ENCODE assay signal across 9 cellular contexts in the genomic region with DNA sequence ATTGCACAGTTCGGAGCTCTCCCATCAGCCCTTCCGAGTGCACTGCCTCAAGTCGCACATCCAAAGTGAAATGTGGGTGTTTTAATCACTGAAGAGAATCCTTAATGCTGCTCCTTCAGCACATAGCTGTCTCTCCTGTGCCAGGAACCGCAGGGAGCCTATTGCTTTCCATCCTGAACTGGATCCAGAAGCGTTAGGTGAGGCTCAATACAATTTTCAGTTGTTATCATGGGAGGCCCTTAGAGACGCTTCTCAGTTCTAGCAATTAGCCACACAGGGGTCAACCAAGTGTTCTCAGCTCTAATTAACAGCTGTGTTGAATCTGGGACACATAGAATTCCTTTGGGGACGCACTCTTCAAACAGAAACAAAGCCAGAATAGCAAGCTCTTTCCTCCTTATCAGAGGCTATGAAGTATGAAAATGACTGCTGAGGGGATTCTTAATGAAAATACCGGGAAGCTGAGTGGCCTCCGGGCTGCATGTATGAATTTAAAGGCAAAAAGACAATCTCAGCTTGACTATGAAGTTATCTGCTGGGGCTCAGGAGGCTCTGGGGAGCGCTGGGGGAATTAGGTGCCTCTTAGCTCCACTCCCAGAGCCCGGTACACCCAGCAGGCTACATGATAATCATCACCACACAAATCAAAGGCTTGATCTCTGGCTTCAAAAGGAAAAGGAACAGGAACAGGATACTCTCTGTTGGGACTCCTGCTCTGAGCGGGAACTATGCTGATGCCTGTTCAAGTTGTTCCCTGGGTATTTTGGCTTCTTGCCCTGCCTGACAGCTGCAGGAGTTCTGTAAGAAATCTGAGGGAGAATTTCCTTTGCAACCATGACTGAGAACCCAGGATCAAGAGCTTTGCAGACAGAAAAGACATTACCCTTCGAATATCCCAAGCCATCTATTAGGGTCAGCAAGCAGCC. TPM values are rescaled to one million over a fixed set of nuclear protein-coding genes. Genes with fewer than 3 reads are reported as not detected.
DNase-seq lines count a peak whose midpoint lies in the region; ATAC-seq and TF ChIP-seq lines count a peak whose summit lies in the region.
"Had no signal": no experiment of that assay in that cellular context is flagged by ENCODE, and none has a peak within 500 bp of the region (broad histone marks: within the 10 kb centered on the region; RNA-seq: fewer than 3 reads in every experiment).

No MANE protein-coding gene starts in this region.

- TF ChIP-seq CTCF in WTC11 (IDR thresholded peaks at IDR 0.05): no peak
- TF ChIP-seq CTCF in heart right ventricle (IDR thresholded peaks at IDR 0.05): no peak
- TF ChIP-seq CTCF in progenitor cell of endocrine pancreas (IDR thresholded peaks at IDR 0.05; ENCODE audit: unreplicated experiment): no peak

- H3K4me1 ChIP-seq in heart right ventricle: peaks cover 7 to 56% (median 40%) of the 10 kb centered on the region in 9 donors

- POLR2A ChIA-PET in WTC11 (lab: Charles Lee): interaction anchor here (1.2 kb wide), 1 partner anchor 10 kb away, joined by 3 read pairs; no protein-coding TSS in a partner anchor

- H3K4me3 Mint-ChIP-seq in WTC11: no peak overlapping the region
- H3K4me3 Mint-ChIP-seq in progenitor cell of endocrine pancreas (ENCODE audit: low read depth): no peak overlapping the region

- H3K4me1 Mint-ChIP-seq in WTC11 (peaks cover 4% of the 10 kb centered on the region; the same call in 1 of the 2 replicates), progenitor cell of endocrine pancreas (ENCODE audit: low read depth) (peaks cover 3% of the 10 kb centered on the region)

- intact Hi-C loops in heart right ventricle (cut with DNase I): loop anchor here in 3 of 10 donors (1.0 to 10.0 kb wide), 3 partner anchors 49 to 57 kb away; a partner anchor contains a TSS

- H3K27me3 Mint-ChIP-seq in WTC11 (ENCODE audit: low read depth): no peaks in the 10 kb centered on the region
- peaks cover 3% of the 10 kb centered on the region for H3K27me3 Mint-ChIP-seq in progenitor cell of endocrine pancreas

- H3K27ac Mint-ChIP-seq in WTC11 (no peak overlapping the region), progenitor cell of endocrine pancreas (no peak overlapping the region)

- H3K36me3 Mint-ChIP-seq in WTC11 (no peaks in the 10 kb centered on the region), progenitor cell of endocrine pancreas (ENCODE audit: insufficient read depth) (no peaks in the 10 kb centered on the region)

- peak overlapping the region; percentile 58 to 83 (median 71) for H3K27ac ChIP-seq in heart right ventricle
- H3K27ac ChIP-seq: epithelial cell of prostate had no signal

- WGBS in heart right ventricle, 2 donors: 31 to 33% methylated on average over 13 of the region's 13 CpGs

- no peaks in the 10 kb centered on the region for H3K36me3 ChIP-seq in heart right ventricle

- CTCF ChIA-PET in WTC11 (lab: Charles Lee): interaction anchor here (0.5 to 1.7 kb wide), 5 partner anchors 14 to 175 kb away, joined by 3 to 5 read pairs (median 4); a partner anchor contains a TSS

- no peaks in the 10 kb centered on the region for H3K9me3 Mint-ChIP-seq in WTC11
- no peaks in the 10 kb centered on the region for H3K9me3 Mint-ChIP-seq in progenitor cell of endocrine pancreas (ENCODE audit: low read depth)

- peak; percentile 69 for DNase-seq in DMS79 (lab: John Stamatoyannopoulos, UW)
- DNase-seq in WTC11 (ENCODE audit: low spot score): no peak
- peak; percentile 48 to 91 for DNase-seq in heart right ventricle
- DNase-seq in putamen (ENCODE audit: low spot score): peak; percentile 57
- DNase-seq in cortex of kidney (lab: John Stamatoyannopoulos, UW): no peak
- DNase-seq in progenitor cell of endocrine pancreas (ENCODE audit: low spot score, unreplicated experiment): no peak
- DNase-seq in cerebellum (ENCODE audit: low spot score): no peak

- ATAC-seq in WTC11 (peak; percentile 39), heart right ventricle (peak; percentile 75 to 91 (median 88)), GM21526 (IDR thresholded peaks at IDR 0.05; ENCODE audit: low FRiP score, unreplicated experiment) (no peak)

- H3K9me3 ChIP-seq in heart right ventricle: no peaks in the 10 kb centered on the region

- H3K27me3 ChIP-seq in heart right ventricle: no peaks in the 10 kb centered on the region

- peak overlapping the region in 6 of 10 donors; percentile 5 to 27 (median 20) for H3K4me3 ChIP-seq in heart right ventricle

TF ChIP-seq in WTC11, 78 proteins besides CTCF, POLR2A, EP300 and RAD21:
- TF ChIP-seq NFYB (CRISPR knock-in tag; conservative IDR thresholded peaks at IDR 0.05; ENCODE audit: low read depth) (no peak), ZNF671 (CRISPR knock-in tag; IDR thresholded peaks at IDR 0.05) (no peak)

RNA-seq across cellular contexts. Expression of a gene that starts 55.4 kb away (rescaled TPM):
- total RNA-seq in WTC11 (2021) (11.3 to 16.9 TPM (median 14.2 TPM) in 3 replicates), heart right ventricle (10 to 100 TPM; 28.5 to 36.7 (median 32.5) TPM), progenitor cell of endocrine pancreas (30.3 and 32.3 TPM in 2 replicates), cerebellum (111 TPM)
- polyA plus RNA-seq in heart right ventricle: 1 to 10 TPM; 8.6 to 9.5 TPM

Comparison
In these comparisons a context has a peak if more than half of its experiments do, and no peak if none do; other contexts are left out.
1. DNase-seq: peak in DMS79 (single experiment), heart right ventricle (2 of 2) and putamen (single experiment); none in WTC11 (single experiment), cortex of kidney (single experiment), progenitor cell of endocrine pancreas (single experiment) and cerebellum (single experiment).